Comparison of ENCODE assay signal across 7 cellular contexts in genomic region chr3:42772670-42773408, GRCh38.
DNase-seq lines count a peak whose midpoint lies in the region; ATAC-seq, FAIRE-seq and TF ChIP-seq lines count a peak whose summit lies in the region.

Gene CCDC13 (minus strand): TSS chr3:42773253. CDS start chr3:42758345, 14,908 bp downstream.

- peak; percentile 95 for DNase-seq in GM18507 (ENCODE audit: extremely low spot score, insufficient read length, low read depth)
- peak; percentile 33 for DNase-seq in NCI-H2107 treated with DMSO at 0.1 percent for 48 hours (lab: John Stamatoyannopoulos, UW; ENCODE audit: unreplicated experiment)
- peak; percentile 42 to 97 (median 89) for DNase-seq in caudate nucleus (lab: John Stamatoyannopoulos, UW)
- DNase-seq in iris pigment epithelial cell (ENCODE audit: low read depth), result peak; percentile 90
- DNase-seq in smooth muscle cell of the brain vasculature (ENCODE audit: low read depth, low spot score), result peak; percentile 65

- H3K4me3 ChIP-seq in WI38 (ENCODE audit: low read depth, low read length), result peak within 1 kb of the TSS; percentile 56

- peak within 1 kb of the TSS; percentile 81 for H3K27ac ChIP-seq in caudate nucleus (ENCODE audit: low read depth, low read length)

- TF ChIP-seq CTCF in WI38 (IDR thresholded peaks at IDR 0.05; ENCODE audit: low read depth, low read length), result no peak

- FAIRE-seq in GM18507 (lab: Jason Lieb, UNC), result peak; percentile 96

- peak; percentile 96 for ATAC-seq in HG02938 (IDR thresholded peaks at IDR 0.05; ENCODE audit: unreplicated experiment)

Comparison
In these comparisons a context has a peak if more than half of its experiments do, and no peak if none do; other contexts are left out.
1. Peak in every context shown above with its lines: DNase-seq, ATAC-seq, H3K4me3 ChIP-seq and H3K27ac ChIP-seq.
2. DNase-seq: peak in every context shown above with its lines; median percentile 95 in GM18507; 90 in iris pigment epithelial cell; 89 in caudate nucleus; 65 in smooth muscle cell of the brain vasculature; 33 in NCI-H2107 treated with DMSO at 0.1 percent for 48 hours.